8 cellular contexts compared by ENCODE assay signal in the genomic region with DNA sequence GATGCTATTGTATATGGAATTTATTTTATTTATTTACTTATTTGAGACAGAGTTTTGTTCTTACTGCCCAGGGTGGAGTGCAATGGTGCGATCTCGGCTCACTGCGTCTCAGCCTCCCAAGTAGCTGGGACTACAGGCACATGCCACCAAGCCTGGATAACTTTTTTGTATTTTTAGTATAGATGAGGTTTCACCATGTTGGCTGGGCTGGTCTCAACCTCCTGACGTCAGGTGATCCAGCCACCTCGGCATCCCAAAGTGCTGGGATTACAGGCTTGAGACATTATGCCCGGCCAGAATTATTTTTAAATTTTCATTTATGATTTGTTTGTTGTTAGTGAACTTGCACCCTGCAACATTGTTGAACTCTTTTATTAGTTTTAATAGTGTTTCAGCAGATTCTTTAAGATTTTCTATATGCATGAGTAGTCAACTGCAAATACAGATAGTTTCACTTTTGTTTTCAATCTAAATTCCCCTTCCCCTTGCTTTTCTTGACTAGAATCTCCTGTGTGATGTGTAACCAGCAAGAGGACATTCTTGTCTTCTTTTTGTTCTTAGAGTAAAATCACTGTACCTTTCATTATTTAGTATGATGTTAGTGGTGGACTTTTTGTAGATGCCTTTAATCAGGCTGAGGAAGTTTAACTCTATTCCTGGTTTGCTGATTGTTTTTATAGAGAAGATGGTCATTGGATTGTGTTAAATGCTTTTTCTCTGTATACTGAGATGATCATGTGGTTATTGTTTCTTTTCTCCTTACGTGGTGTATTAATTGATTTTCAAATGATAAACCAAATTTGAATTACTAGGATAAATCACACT. TPM values are rescaled to one million over a fixed set of nuclear protein-coding genes. Genes with fewer than 3 reads are reported as not detected.
DNase-seq lines count a peak whose midpoint lies in the region; ATAC-seq and TF ChIP-seq lines count a peak whose summit lies in the region.

No MANE protein-coding gene starts in this region.

- POLR2A ChIA-PET in activated CD4-positive, alpha-beta T cell treated with anti-CD3 and anti-CD28 coated beads, Interleukin-2, amount 10 ng/mL, durations not matched to agents 7 days and 5 days (lab: Charles Lee): no interaction called here

- peaks cover 29% of the 10 kb centered on the region for H3K9me3 Mint-ChIP-seq in activated CD4-positive, alpha-beta T cell treated with anti-CD3 and anti-CD28 coated beads, Interleukin-2, amount 10 ng/mL, durations not matched to agents 7 days and 5 days

- H3K9me3 ChIP-seq in osteoblast (ENCODE audit: low read depth, low read length): no peaks in the 10 kb centered on the region

- peak overlapping the region; percentile 92 for H3K27ac Mint-ChIP-seq in activated CD4-positive, alpha-beta T cell treated with anti-CD3 and anti-CD28 coated beads, Interleukin-2, amount 10 ng/mL, durations not matched to agents 7 days and 5 days

- H3K4me1 Mint-ChIP-seq in activated CD4-positive, alpha-beta T cell treated with anti-CD3 and anti-CD28 coated beads, Interleukin-2, amount 10 ng/mL, durations not matched to agents 7 days and 5 days: peaks cover 29% of the 10 kb centered on the region

- H3K79me2 ChIP-seq in osteoblast (ENCODE audit: insufficient read depth, low read length): no peaks in the 10 kb centered on the region

- TF ChIP-seq CTCF in osteoblast (IDR thresholded peaks at IDR 0.05; ENCODE audit: extremely low read depth, low read depth, low read length): no peak
- no peak for TF ChIP-seq CTCF in dorsolateral prefrontal cortex (IDR thresholded peaks at IDR 0.05 in 54 of 56, conservative IDR thresholded peaks at IDR 0.05 in 2 of 56; ENCODE audit: low read depth in 1 of 56, partially characterized antibody in 56 of 56)

- no peak for DNase-seq in activated CD4-positive, alpha-beta T cell treated with anti-CD3 and anti-CD28 coated beads, Interleukin-2, amount 10 ng/mL, durations not matched to agents 7 days and 5 days
- no peak for DNase-seq in activated CD4-positive, alpha-beta T cell treated with anti-CD3 and anti-CD28 coated beads for 4 hours
- DNase-seq in RPMI7951 (ENCODE audit: low read depth) (peak; percentile 41), osteoblast (ENCODE audit: insufficient read length, low spot score, missing footprints) (no peak), dorsolateral prefrontal cortex (no peak)
- DNase-seq in stimulated activated CD4-positive, alpha-beta T cell treated with anti-CD3 and anti-CD28 coated beads, Interleukin-1b, Interleukin-23, amount 100 ng/mL, for 48 hours: no peak
- DNase-seq in stimulated activated naive CD4-positive, alpha-beta T cell treated with Interleukin-2 at 50 U/mL for 16 hours (lab: John Stamatoyannopoulos, UW): no peak

- H3K27me3 ChIP-seq in osteoblast (ENCODE audit: insufficient read depth, low read length) (no peaks in the 10 kb centered on the region), dorsolateral prefrontal cortex (no peaks in the 10 kb centered on the region)

- no peak overlapping the region for H2AFZ ChIP-seq in osteoblast (ENCODE audit: low read length)

- no peaks in the 10 kb centered on the region for H3K4me1 ChIP-seq in osteoblast (ENCODE audit: insufficient read depth, low read length)

- H3K4me3 Mint-ChIP-seq in activated CD4-positive, alpha-beta T cell treated with anti-CD3 and anti-CD28 coated beads, Interleukin-2, amount 10 ng/mL, durations not matched to agents 7 days and 5 days: peak overlapping the region; percentile 69

- peaks cover 5% of the 10 kb centered on the region for H3K36me3 ChIP-seq in osteoblast (ENCODE audit: insufficient read depth, low read length)

- peak overlapping the region; percentile 16 for H3K4me2 ChIP-seq in osteoblast (ENCODE audit: insufficient read depth, low read length)

- H3K4me3 ChIP-seq in osteoblast (ENCODE audit: insufficient read depth, low read length) (peak overlapping the region; percentile 2), dorsolateral prefrontal cortex (peak overlapping the region in 6 of 59 donors; percentile 4 to 24 (median 17))

- no peaks in the 10 kb centered on the region for H4K20me1 ChIP-seq in osteoblast (ENCODE audit: insufficient read depth, low read length)

- peak; percentile 90 for ATAC-seq in HG02763 (IDR thresholded peaks at IDR 0.05; ENCODE audit: unreplicated experiment)

- no peaks in the 10 kb centered on the region for H3K27me3 Mint-ChIP-seq in activated CD4-positive, alpha-beta T cell treated with anti-CD3 and anti-CD28 coated beads, Interleukin-2, amount 10 ng/mL, durations not matched to agents 7 days and 5 days

- peaks cover 78% of the 10 kb centered on the region for H3K36me3 Mint-ChIP-seq in activated CD4-positive, alpha-beta T cell treated with anti-CD3 and anti-CD28 coated beads, Interleukin-2, amount 10 ng/mL, durations not matched to agents 7 days and 5 days (ENCODE audit: low read depth)

- CTCF ChIA-PET in activated CD4-positive, alpha-beta T cell treated with anti-CD3 and anti-CD28 coated beads, Interleukin-2, amount 10 ng/mL, durations not matched to agents 7 days and 5 days (lab: Charles Lee): no interaction called here

- intact Hi-C loops in dorsolateral prefrontal cortex (cut with DNase I): no loop called here

- H3K27ac ChIP-seq in osteoblast (ENCODE audit: low read depth, low read length) (no peak overlapping the region), dorsolateral prefrontal cortex (peak overlapping the region in 1 of 59 donors; percentile 27)

RNA-seq across cellular contexts. Expression of gene ZNF33A, which starts 27.8 kb away (rescaled TPM):
- total RNA-seq in activated CD4-positive, alpha-beta T cell treated with anti-CD3 and anti-CD28 coated beads, Interleukin-2, amount 10 ng/mL, durations not matched to agents 7 days and 5 days: 10 to 100 TPM; 30.8 to 33.5 TPM
- 7.3 and 7.7 TPM in 2 replicates for total RNA-seq in RPMI7951 (2014; rRNA removed; shearing (Covaris generic))
- total RNA-seq in osteoblast (26.1 and 29.5 TPM in 2 replicates), dorsolateral prefrontal cortex (10 to 100 TPM; 21.3 to 43.5 (median 32.5) TPM)

RNA-seq across cellular contexts. Expression of gene ZNF37A, which starts 55.8 kb away (rescaled TPM):
- 10 to 100 TPM; 17.3 to 22.3 TPM for total RNA-seq in activated CD4-positive, alpha-beta T cell treated with anti-CD3 and anti-CD28 coated beads, Interleukin-2, amount 10 ng/mL, durations not matched to agents 7 days and 5 days
- total RNA-seq in RPMI7951 (2014; rRNA removed; shearing (Covaris generic)): 7.7 and 8.1 TPM in 2 replicates
- total RNA-seq in osteoblast (15.6 and 19.4 TPM in 2 replicates), dorsolateral prefrontal cortex (10 to 100 TPM; 24.5 to 48.8 (median 36.0) TPM)
